8 cellular contexts compared by ENCODE assay signal in the genomic region with DNA sequence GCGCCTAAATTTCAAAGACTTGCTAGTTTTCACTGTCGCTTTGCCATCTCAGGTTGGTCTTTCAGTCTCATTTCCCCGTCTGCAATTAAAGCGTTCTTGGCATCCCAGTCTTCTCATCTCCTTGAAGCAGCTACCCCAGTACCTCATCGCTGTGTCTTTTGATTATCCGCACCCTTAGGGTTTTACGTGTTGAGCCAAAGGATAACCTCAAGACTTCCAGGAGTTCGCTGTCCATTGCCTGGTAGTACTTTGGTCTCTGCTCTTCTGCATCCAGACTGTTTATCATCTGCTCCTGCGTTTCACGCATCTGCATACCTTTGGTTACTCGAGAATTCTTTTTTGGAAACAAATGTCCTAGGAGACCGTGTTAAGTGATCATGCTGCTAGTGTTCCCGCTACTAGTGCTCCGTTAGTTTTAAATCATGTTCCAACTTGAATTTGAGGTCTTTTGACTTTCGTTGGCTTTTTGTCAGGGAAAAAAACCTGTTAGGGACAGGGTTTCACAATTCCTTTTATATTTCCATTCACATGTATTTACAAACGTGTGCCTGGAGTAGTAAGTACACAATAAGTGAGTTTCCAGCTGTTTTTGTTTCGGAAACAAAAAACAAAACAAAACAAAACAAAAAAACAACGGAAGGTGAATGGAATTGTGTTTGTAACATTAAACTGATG. TPM values are rescaled to one million over a fixed set of nuclear protein-coding genes. Genes with fewer than 3 reads are reported as not detected.
DNase-seq lines count a peak whose midpoint lies in the region; ATAC-seq and TF ChIP-seq lines count a peak whose summit lies in the region.

No MANE protein-coding gene starts in this region.

- TF ChIP-seq EP300 in Ishikawa (IDR thresholded peaks at IDR 0.05; ENCODE audit: borderline replicate concordance) = no peak

- peaks cover 6% of the 10 kb centered on the region for H3K4me1 ChIP-seq in skeletal muscle satellite cell (ENCODE audit: control insufficient read depth, insufficient read depth, low read length)

- H3K4me3 ChIP-seq in GM12864 (ENCODE audit: low read depth, low read length) (peak overlapping the region; percentile 86), iPS-18c (ENCODE audit: insufficient read depth, low read depth, low read length) (peak overlapping the region; percentile 72), skeletal muscle satellite cell (ENCODE audit: low read length) (peak overlapping the region; percentile 94)

- peak overlapping the region; percentile 86 for H3K27ac ChIP-seq in angular gyrus (ENCODE audit: low read depth, low read length)

- peak overlapping the region; percentile 90 for H3K4me2 ChIP-seq in skeletal muscle satellite cell (ENCODE audit: low read length)

- no peak for TF ChIP-seq CTCF in GM12864 (IDR thresholded peaks at IDR 0.05; ENCODE audit: low read depth, low read length, missing control alignments)

- ATAC-seq in HG02798 (IDR thresholded peaks at IDR 0.05; ENCODE audit: poor library complexity, unreplicated experiment) (no peak), GM19452 (IDR thresholded peaks at IDR 0.05; ENCODE audit: unreplicated experiment) (no peak)

- peak overlapping the region; percentile 91 for H3K9ac ChIP-seq in skeletal muscle satellite cell (ENCODE audit: low read depth, low read length)

- H3K9me3 ChIP-seq in iPS-18c (ENCODE audit: control insufficient read depth, insufficient read depth, low read length) (no peaks in the 10 kb centered on the region), skeletal muscle satellite cell (replicated peaks; ENCODE audit: low read length) (no peaks in the 10 kb centered on the region)

- H3K27me3 ChIP-seq in skeletal muscle satellite cell (ENCODE audit: control insufficient read depth, insufficient read depth, low read length) = no peaks in the 10 kb centered on the region

- DNase-seq in GM12864 (ENCODE audit: low read depth) (no peak), NCI-H2171 (lab: John Stamatoyannopoulos, UW) (no peak)

- TF ChIP-seq RAD21 in Ishikawa (IDR thresholded peaks at IDR 0.05; ENCODE audit: low read depth) = no peak

- peaks cover 8% of the 10 kb centered on the region for H3K36me3 ChIP-seq in skeletal muscle satellite cell (ENCODE audit: insufficient read depth, low read length)

TF ChIP-seq in Ishikawa, 13 proteins besides CTCF, POLR2A, EP300 and RAD21:
- TF ChIP-seq, protein P1, sequence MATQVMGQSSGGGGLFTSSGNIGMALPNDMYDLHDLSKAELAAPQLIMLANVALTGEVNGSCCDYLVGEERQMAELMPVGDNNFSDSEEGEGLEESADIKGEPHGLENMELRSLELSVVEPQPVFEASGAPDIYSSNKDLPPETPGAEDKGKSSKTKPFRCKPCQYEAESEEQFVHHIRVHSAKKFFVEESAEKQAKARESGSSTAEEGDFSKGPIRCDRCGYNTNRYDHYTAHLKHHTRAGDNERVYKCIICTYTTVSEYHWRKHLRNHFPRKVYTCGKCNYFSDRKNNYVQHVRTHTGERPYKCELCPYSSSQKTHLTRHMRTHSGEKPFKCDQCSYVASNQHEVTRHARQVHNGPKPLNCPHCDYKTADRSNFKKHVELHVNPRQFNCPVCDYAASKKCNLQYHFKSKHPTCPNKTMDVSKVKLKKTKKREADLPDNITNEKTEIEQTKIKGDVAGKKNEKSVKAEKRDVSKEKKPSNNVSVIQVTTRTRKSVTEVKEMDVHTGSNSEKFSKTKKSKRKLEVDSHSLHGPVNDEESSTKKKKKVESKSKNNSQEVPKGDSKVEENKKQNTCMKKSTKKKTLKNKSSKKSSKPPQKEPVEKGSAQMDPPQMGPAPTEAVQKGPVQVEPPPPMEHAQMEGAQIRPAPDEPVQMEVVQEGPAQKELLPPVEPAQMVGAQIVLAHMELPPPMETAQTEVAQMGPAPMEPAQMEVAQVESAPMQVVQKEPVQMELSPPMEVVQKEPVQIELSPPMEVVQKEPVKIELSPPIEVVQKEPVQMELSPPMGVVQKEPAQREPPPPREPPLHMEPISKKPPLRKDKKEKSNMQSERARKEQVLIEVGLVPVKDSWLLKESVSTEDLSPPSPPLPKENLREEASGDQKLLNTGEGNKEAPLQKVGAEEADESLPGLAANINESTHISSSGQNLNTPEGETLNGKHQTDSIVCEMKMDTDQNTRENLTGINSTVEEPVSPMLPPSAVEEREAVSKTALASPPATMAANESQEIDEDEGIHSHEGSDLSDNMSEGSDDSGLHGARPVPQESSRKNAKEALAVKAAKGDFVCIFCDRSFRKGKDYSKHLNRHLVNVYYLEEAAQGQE (IDR thresholded peaks at IDR 0.05; ENCODE audit: low read depth) = peak; percentile 62
- TF ChIP-seq TCF12 (IDR thresholded peaks at IDR 0.05; ENCODE audit: low read depth) = no peak

RNA-seq across cellular contexts. Expression of a gene that starts 0.9 kb away (rescaled TPM):
- 23.6 and 24.1 TPM in 2 replicates for total RNA-seq in skeletal muscle satellite cell (2012; rRNA removed)

RNA-seq across cellular contexts. Expression of a gene that starts 10.4 kb away (rescaled TPM):
- 1.8 and 2.4 TPM in 2 replicates for total RNA-seq in skeletal muscle satellite cell (2012; rRNA removed)

RNA-seq across cellular contexts. Expression of a gene that starts 28.6 kb away (rescaled TPM):
- total RNA-seq in skeletal muscle satellite cell (2012; rRNA removed) = 8.5 and 9.6 TPM in 2 replicates

RNA-seq across cellular contexts. Expression of a gene that starts 36.5 kb away (rescaled TPM):
- total RNA-seq in skeletal muscle satellite cell (2012; rRNA removed) = 28.9 and 33.0 TPM in 2 replicates
